1 cellular context compared by ENCODE assay signal in genomic region chr6:44000164-44000842, GRCh38.
TF ChIP-seq lines count a peak whose summit lies in the region.

No MANE protein-coding gene starts in this region.

TF ChIP-seq in K562, 482 proteins besides CTCF, POLR2A, EP300 and RAD21 (continued from another document and continues in another):
- TF ChIP-seq MYBL2 (IDR thresholded peaks at IDR 0.05; ENCODE audit: low read depth) (no peak), MYBL2 (CRISPR knock-in tag; IDR thresholded peaks at IDR 0.05; ENCODE audit: borderline replicate concordance) (no peak), MXI1 (IDR thresholded peaks at IDR 0.05; ENCODE audit: low read depth, low read length) (no peak), ZNF644 (tag; IDR thresholded peaks at IDR 0.05; ENCODE audit: low read depth) (no peak), SMAD4 (CRISPR knock-in tag; conservative IDR thresholded peaks at IDR 0.05) (no peak), ETS2 (tag; IDR thresholded peaks at IDR 0.05; ENCODE audit: borderline replicate concordance, poor library complexity, severe bottlenecking) (no peak), ZBTB7A (IDR thresholded peaks at IDR 0.05; ENCODE audit: borderline replicate concordance, control insufficient read depth, low read depth, low read length) (no peak; the same call in 1 of the 2 replicates), GATAD2B (IDR thresholded peaks at IDR 0.05; ENCODE audit: borderline replicate concordance) (no peak), RHOXF2B (CRISPR knock-in tag; conservative IDR thresholded peaks at IDR 0.05) (no peak), CREB1 (IDR thresholded peaks at IDR 0.05) (no peak), CREB1 (CRISPR knock-in tag; IDR thresholded peaks at IDR 0.05) (peak; percentile 36; the same call in 1 of the 2 replicates), MTA1 (IDR thresholded peaks at IDR 0.05; ENCODE audit: borderline replicate concordance) (no peak), MAZ (CRISPR knock-in tag; conservative IDR thresholded peaks at IDR 0.05 in 1 of 2, IDR thresholded peaks at IDR 0.05 in 1 of 2) (0 out of 4 replicates have a peak, but pooled peaks of 1 of the 2 experiments have one; percentile 21), TARDBP (IDR thresholded peaks at IDR 0.05) (no peak), ZNF41 (CRISPR knock-in tag; conservative IDR thresholded peaks at IDR 0.05) (no peak), ELF2 (CRISPR knock-in tag; IDR thresholded peaks at IDR 0.05) (no peak), KHSRP (IDR thresholded peaks at IDR 0.05) (no peak), BRCA1 (IDR thresholded peaks at IDR 0.05) (no peak), BRCA1 (CRISPR knock-in tag; IDR thresholded peaks at IDR 0.05) (no peak), NCOR1 (IDR thresholded peaks at IDR 0.05) (no peak), ZNF140 (CRISPR knock-in tag; IDR thresholded peaks at IDR 0.05) (no peak), CBX8 (IDR thresholded peaks at IDR 0.05; ENCODE audit: borderline replicate concordance, extremely low read depth, low read depth, low read length, poor library complexity, severe bottlenecking) (no peak), SIN3B (IDR thresholded peaks at IDR 0.05; ENCODE audit: low read depth) (no peak), ZNF584 (CRISPR knock-in tag; IDR thresholded peaks at IDR 0.05; ENCODE audit: low read depth) (0 out of 2 replicates have a peak, but pooled peaks have one; percentile 48), ZNF217 (CRISPR knock-in tag; IDR thresholded peaks at IDR 0.05) (no peak), CREBBP (IDR thresholded peaks at IDR 0.05; ENCODE audit: low read depth, low read length) (no peak), NBN (IDR thresholded peaks at IDR 0.05; ENCODE audit: low read depth) (no peak), MLLT1 (IDR thresholded peaks at IDR 0.05) (no peak), MECOM (CRISPR knock-in tag; IDR thresholded peaks at IDR 0.05) (0 out of 2 replicates have a peak, but pooled peaks have one; percentile 27), ZNF695 (CRISPR knock-in tag; IDR thresholded peaks at IDR 0.05) (no peak), ZFPM2 (CRISPR knock-in tag; IDR thresholded peaks at IDR 0.05) (no peak), NFE2 (IDR thresholded peaks at IDR 0.05; ENCODE audit: low read depth) (no peak), CXXC5 (CRISPR knock-in tag; IDR thresholded peaks at IDR 0.05) (no peak), ZNF24 (IDR thresholded peaks at IDR 0.05) (no peak), POLR2G (IDR thresholded peaks at IDR 0.05; ENCODE audit: low read depth, low read length) (peak; percentile 54; the same call in 1 of the 2 replicates), ZNF165 (CRISPR knock-in tag; IDR thresholded peaks at IDR 0.05; ENCODE audit: borderline replicate concordance) (no peak), SLC30A9 (CRISPR knock-in tag; IDR thresholded peaks at IDR 0.05) (no peak), ZNF551 (CRISPR knock-in tag; IDR thresholded peaks at IDR 0.05) (no peak), VEZF1 (CRISPR knock-in tag; IDR thresholded peaks at IDR 0.05) (peak; percentile 25; the same call in 1 of the 2 replicates), ZNF408 (CRISPR knock-in tag; IDR thresholded peaks at IDR 0.05; ENCODE audit: low read depth) (no peak), ZNF766 (CRISPR knock-in tag; conservative IDR thresholded peaks at IDR 0.05) (peak; percentile 57)
- TF ChIP-seq, protein P1, sequence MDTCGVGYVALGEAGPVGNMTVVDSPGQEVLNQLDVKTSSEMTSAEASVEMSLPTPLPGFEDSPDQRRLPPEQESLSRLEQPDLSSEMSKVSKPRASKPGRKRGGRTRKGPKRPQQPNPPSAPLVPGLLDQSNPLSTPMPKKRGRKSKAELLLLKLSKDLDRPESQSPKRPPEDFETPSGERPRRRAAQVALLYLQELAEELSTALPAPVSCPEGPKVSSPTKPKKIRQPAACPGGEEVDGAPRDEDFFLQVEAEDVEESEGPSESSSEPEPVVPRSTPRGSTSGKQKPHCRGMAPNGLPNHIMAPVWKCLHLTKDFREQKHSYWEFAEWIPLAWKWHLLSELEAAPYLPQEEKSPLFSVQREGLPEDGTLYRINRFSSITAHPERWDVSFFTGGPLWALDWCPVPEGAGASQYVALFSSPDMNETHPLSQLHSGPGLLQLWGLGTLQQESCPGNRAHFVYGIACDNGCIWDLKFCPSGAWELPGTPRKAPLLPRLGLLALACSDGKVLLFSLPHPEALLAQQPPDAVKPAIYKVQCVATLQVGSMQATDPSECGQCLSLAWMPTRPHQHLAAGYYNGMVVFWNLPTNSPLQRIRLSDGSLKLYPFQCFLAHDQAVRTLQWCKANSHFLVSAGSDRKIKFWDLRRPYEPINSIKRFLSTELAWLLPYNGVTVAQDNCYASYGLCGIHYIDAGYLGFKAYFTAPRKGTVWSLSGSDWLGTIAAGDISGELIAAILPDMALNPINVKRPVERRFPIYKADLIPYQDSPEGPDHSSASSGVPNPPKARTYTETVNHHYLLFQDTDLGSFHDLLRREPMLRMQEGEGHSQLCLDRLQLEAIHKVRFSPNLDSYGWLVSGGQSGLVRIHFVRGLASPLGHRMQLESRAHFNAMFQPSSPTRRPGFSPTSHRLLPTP (IDR thresholded peaks at IDR 0.05; ENCODE audit: borderline replicate concordance, extremely low read depth, insufficient read length) = no peak
- TF ChIP-seq, protein P2, sequence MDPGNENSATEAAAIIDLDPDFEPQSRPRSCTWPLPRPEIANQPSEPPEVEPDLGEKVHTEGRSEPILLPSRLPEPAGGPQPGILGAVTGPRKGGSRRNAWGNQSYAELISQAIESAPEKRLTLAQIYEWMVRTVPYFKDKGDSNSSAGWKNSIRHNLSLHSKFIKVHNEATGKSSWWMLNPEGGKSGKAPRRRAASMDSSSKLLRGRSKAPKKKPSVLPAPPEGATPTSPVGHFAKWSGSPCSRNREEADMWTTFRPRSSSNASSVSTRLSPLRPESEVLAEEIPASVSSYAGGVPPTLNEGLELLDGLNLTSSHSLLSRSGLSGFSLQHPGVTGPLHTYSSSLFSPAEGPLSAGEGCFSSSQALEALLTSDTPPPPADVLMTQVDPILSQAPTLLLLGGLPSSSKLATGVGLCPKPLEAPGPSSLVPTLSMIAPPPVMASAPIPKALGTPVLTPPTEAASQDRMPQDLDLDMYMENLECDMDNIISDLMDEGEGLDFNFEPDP (CRISPR knock-in tag; IDR thresholded peaks at IDR 0.05) = no peak
- TF ChIP-seq, protein P3, sequence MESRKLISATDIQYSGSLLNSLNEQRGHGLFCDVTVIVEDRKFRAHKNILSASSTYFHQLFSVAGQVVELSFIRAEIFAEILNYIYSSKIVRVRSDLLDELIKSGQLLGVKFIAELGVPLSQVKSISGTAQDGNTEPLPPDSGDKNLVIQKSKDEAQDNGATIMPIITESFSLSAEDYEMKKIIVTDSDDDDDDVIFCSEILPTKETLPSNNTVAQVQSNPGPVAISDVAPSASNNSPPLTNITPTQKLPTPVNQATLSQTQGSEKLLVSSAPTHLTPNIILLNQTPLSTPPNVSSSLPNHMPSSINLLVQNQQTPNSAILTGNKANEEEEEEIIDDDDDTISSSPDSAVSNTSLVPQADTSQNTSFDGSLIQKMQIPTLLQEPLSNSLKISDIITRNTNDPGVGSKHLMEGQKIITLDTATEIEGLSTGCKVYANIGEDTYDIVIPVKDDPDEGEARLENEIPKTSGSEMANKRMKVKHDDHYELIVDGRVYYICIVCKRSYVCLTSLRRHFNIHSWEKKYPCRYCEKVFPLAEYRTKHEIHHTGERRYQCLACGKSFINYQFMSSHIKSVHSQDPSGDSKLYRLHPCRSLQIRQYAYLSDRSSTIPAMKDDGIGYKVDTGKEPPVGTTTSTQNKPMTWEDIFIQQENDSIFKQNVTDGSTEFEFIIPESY (CRISPR knock-in tag; IDR thresholded peaks at IDR 0.05) = peak; percentile 94
- TF ChIP-seq, protein P4, sequence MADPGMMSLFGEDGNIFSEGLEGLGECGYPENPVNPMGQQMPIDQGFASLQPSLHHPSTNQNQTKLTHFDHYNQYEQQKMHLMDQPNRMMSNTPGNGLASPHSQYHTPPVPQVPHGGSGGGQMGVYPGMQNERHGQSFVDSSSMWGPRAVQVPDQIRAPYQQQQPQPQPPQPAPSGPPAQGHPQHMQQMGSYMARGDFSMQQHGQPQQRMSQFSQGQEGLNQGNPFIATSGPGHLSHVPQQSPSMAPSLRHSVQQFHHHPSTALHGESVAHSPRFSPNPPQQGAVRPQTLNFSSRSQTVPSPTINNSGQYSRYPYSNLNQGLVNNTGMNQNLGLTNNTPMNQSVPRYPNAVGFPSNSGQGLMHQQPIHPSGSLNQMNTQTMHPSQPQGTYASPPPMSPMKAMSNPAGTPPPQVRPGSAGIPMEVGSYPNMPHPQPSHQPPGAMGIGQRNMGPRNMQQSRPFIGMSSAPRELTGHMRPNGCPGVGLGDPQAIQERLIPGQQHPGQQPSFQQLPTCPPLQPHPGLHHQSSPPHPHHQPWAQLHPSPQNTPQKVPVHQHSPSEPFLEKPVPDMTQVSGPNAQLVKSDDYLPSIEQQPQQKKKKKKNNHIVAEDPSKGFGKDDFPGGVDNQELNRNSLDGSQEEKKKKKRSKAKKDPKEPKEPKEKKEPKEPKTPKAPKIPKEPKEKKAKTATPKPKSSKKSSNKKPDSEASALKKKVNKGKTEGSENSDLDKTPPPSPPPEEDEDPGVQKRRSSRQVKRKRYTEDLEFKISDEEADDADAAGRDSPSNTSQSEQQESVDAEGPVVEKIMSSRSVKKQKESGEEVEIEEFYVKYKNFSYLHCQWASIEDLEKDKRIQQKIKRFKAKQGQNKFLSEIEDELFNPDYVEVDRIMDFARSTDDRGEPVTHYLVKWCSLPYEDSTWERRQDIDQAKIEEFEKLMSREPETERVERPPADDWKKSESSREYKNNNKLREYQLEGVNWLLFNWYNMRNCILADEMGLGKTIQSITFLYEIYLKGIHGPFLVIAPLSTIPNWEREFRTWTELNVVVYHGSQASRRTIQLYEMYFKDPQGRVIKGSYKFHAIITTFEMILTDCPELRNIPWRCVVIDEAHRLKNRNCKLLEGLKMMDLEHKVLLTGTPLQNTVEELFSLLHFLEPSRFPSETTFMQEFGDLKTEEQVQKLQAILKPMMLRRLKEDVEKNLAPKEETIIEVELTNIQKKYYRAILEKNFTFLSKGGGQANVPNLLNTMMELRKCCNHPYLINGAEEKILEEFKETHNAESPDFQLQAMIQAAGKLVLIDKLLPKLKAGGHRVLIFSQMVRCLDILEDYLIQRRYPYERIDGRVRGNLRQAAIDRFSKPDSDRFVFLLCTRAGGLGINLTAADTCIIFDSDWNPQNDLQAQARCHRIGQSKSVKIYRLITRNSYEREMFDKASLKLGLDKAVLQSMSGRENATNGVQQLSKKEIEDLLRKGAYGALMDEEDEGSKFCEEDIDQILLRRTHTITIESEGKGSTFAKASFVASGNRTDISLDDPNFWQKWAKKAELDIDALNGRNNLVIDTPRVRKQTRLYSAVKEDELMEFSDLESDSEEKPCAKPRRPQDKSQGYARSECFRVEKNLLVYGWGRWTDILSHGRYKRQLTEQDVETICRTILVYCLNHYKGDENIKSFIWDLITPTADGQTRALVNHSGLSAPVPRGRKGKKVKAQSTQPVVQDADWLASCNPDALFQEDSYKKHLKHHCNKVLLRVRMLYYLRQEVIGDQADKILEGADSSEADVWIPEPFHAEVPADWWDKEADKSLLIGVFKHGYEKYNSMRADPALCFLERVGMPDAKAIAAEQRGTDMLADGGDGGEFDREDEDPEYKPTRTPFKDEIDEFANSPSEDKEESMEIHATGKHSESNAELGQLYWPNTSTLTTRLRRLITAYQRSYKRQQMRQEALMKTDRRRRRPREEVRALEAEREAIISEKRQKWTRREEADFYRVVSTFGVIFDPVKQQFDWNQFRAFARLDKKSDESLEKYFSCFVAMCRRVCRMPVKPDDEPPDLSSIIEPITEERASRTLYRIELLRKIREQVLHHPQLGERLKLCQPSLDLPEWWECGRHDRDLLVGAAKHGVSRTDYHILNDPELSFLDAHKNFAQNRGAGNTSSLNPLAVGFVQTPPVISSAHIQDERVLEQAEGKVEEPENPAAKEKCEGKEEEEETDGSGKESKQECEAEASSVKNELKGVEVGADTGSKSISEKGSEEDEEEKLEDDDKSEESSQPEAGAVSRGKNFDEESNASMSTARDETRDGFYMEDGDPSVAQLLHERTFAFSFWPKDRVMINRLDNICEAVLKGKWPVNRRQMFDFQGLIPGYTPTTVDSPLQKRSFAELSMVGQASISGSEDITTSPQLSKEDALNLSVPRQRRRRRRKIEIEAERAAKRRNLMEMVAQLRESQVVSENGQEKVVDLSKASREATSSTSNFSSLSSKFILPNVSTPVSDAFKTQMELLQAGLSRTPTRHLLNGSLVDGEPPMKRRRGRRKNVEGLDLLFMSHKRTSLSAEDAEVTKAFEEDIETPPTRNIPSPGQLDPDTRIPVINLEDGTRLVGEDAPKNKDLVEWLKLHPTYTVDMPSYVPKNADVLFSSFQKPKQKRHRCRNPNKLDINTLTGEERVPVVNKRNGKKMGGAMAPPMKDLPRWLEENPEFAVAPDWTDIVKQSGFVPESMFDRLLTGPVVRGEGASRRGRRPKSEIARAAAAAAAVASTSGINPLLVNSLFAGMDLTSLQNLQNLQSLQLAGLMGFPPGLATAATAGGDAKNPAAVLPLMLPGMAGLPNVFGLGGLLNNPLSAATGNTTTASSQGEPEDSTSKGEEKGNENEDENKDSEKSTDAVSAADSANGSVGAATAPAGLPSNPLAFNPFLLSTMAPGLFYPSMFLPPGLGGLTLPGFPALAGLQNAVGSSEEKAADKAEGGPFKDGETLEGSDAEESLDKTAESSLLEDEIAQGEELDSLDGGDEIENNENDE (IDR thresholded peaks at IDR 0.05; ENCODE audit: low read depth, low read length) = no peak
- TF ChIP-seq, protein P5, sequence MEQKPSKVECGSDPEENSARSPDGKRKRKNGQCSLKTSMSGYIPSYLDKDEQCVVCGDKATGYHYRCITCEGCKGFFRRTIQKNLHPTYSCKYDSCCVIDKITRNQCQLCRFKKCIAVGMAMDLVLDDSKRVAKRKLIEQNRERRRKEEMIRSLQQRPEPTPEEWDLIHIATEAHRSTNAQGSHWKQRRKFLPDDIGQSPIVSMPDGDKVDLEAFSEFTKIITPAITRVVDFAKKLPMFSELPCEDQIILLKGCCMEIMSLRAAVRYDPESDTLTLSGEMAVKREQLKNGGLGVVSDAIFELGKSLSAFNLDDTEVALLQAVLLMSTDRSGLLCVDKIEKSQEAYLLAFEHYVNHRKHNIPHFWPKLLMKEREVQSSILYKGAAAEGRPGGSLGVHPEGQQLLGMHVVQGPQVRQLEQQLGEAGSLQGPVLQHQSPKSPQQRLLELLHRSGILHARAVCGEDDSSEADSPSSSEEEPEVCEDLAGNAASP (IDR thresholded peaks at IDR 0.05) = no peak
